In the genomic region with DNA sequence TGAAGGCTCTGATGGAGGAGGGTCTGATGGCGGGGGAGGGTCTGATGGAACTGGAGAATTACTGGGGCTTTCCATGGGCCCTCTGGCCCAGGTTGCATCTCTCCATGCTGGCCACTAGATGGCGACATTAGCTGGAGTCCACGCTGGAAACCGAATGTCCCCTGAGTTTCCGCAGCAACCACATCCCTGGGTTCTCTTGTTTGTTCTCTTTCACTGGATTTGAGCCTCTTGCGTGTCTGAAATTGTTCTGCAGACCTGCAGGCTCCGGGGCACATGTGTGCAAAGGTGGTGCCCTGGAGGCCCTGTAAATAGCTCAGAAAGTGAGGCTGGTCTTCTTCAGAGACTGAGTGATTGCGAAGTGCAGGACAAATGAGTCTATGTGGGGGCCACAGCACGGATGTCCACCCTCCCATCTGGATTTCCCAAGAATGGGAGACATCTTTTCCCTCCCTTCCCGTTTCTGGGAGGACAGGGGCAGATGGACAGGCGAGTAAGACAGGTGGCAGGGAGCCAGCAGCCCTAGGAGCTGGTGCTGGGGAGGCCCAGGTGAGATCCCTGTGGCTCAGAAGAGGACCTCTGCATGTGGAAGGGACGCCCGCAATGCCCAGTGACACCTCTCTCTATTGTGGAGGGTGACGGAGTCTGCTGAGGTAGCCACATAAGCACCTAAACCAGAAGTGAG, we compare ENCODE assay signal across 8 cellular contexts.
DNase-seq lines count a peak whose midpoint lies in the region; ATAC-seq and TF ChIP-seq lines count a peak whose summit lies in the region.

No MANE protein-coding gene starts in this region.

- H3K4me3 Mint-ChIP-seq in T-cell = no peak overlapping the region

- no peak overlapping the region for H3K27ac Mint-ChIP-seq in T-cell

- no peak overlapping the region for H3K27ac ChIP-seq in psoas muscle

- H3K9me3 ChIP-seq in psoas muscle = no peaks in the 10 kb centered on the region

- WGBS in psoas muscle, 3 donors = 32 to 36% (median 34%) methylated on average over 14 of the region's 14 CpGs

- TF ChIP-seq CTCF in GM06990 (IDR thresholded peaks at IDR 0.05; ENCODE audit: insufficient read depth, low read length, poor library complexity, severe bottlenecking) (peak; percentile 87), psoas muscle (IDR thresholded peaks at IDR 0.05) (peak; percentile 95)

- peak; percentile 75 to 90 (median 80) for ATAC-seq in T-cell (replicated peaks in 1 of 4)
- ATAC-seq in left cardiac atrium = peak; percentile 61 to 76
- ATAC-seq in psoas muscle = peak; percentile 74 to 90 (median 80)
- ATAC-seq in HG03280 (IDR thresholded peaks at IDR 0.05; ENCODE audit: unreplicated experiment) = no peak
- ATAC-seq in GM21528 (IDR thresholded peaks at IDR 0.05; ENCODE audit: low FRiP score, unreplicated experiment) = no peak

- peaks cover 6 to 14% (median 7%) of the 10 kb centered on the region in 3 donors for H3K4me1 Mint-ChIP-seq in T-cell

- intact Hi-C loops in left cardiac atrium (cut with DNase I) (loop anchor here in 1 of 2 donors (2.0 to 5.0 kb wide), 2 partner anchors 112 to 305 kb away; no protein-coding TSS in a partner anchor), psoas muscle (cut with DNase I) (loop anchor here (2.0 to 10.0 kb wide), 5 partner anchors 112 to 307 kb away; no protein-coding TSS in a partner anchor)

- CTCF ChIA-PET in T-cell (lab: Charles Lee) = interaction anchor here (0.7 to 2.5 kb wide), 12 partner anchors 17 to 190 kb away, joined by 3 to 32 read pairs (median 4); no protein-coding TSS in a partner anchor

- H3K9me3 Mint-ChIP-seq in T-cell = no peaks in the 10 kb centered on the region

- H3K36me3 ChIP-seq in GM06990 (ENCODE audit: control insufficient read depth, insufficient read depth, low read length) (no peaks in the 10 kb centered on the region), psoas muscle (ENCODE audit: insufficient read depth in 1 of 2, low read depth in 1 of 2) (no peaks in the 10 kb centered on the region)

- H3K27me3 ChIP-seq in GM06990 (replicated peaks; ENCODE audit: control insufficient read depth, insufficient read depth, low read length) (peaks cover 3% of the 10 kb centered on the region), psoas muscle (ENCODE audit: insufficient read depth in 3 of 3, low read length in 2 of 3) (no peaks in the 10 kb centered on the region)

- H3K4me3 ChIP-seq in GM06990 (replicated peaks; ENCODE audit: low read depth, low read length) (no peak overlapping the region), psoas muscle (no peak overlapping the region)

- POLR2A ChIA-PET in T-cell (lab: Charles Lee) = interaction anchor here in 1 of 2 donors (0.6 kb wide), 1 partner anchor 36 kb away, joined by 3 read pairs; no protein-coding TSS in a partner anchor

- peaks cover 0 to 8% of the 10 kb centered on the region in 2 donors for H3K27me3 Mint-ChIP-seq in T-cell

- no peaks in the 10 kb centered on the region for H3K4me1 ChIP-seq in psoas muscle

- no peak for DNase-seq in GM06990 (ENCODE audit: extremely low read depth, insufficient read length)
- DNase-seq in NCI-H1105 treated with DMSO at 0.1 percent for 48 hours (lab: John Stamatoyannopoulos, UW) = peak; percentile 76
- DNase-seq in T-cell = peak; percentile 18 to 71 (median 58)
- DNase-seq in amniotic epithelial cell (ENCODE audit: low read depth) = peak; percentile 51
- DNase-seq in left cardiac atrium = peak; percentile 57
- DNase-seq in psoas muscle = peak in 1 of 2 donors; percentile 66

- no peaks in the 10 kb centered on the region for H3K36me3 Mint-ChIP-seq in T-cell

Comparison
In these comparisons a context has a peak if more than half of its experiments do, and no peak if none do; other contexts are left out.
1. ATAC-seq: peak in T-cell (4 of 4), left cardiac atrium (2 of 2) and psoas muscle (4 of 4); none in HG03280 (single experiment) and GM21528 (single experiment).